Comparison of ENCODE assay signal across 22 cellular contexts in the genomic region with DNA sequence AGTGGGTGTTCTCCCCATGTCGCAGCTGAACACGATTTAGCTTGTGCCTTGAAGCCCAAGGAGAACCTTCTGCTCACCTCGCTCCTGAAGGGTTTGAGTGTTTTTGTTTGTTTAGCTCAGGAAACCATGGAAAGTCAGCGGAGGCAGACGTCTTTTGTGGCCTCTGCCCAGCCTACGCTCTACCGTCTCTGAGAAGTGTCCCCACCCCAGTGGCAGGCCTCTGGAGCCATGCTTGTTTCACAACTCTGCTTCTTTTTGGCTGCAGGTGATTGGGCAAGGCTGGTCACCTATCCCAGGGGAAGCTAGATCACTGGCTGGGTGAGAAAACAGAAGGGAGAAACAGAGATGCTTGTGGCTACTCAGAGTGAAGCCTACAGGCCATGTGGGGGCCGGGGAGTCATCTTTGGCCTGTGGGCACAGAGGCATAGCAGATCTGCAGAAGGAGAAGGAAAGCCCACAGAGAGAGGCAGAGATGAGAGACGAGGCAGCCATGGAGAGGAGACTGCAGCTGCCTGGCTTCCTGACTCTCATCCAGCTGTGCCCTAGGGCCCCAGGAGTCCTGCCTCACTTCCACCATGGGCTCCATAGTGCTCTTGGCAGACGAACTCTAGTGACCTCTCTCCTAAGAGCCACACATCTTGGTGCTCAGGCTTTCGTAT. TPM values are rescaled to one million over a fixed set of nuclear protein-coding genes. Genes with fewer than 3 reads are reported as not detected.
DNase-seq lines count a peak whose midpoint lies in the region; TF ChIP-seq lines count a peak whose summit lies in the region.
"Had no signal": no experiment of that assay in that cellular context is flagged by ENCODE, and none has a peak within 500 bp of the region (broad histone marks: within the 10 kb centered on the region; RNA-seq: fewer than 3 reads in every experiment).

No MANE protein-coding gene starts in this region.

- no peak overlapping the region for H3K4me3 ChIP-seq in BE2C (ENCODE audit: low read depth, low read length)
- no peak overlapping the region for H3K4me3 ChIP-seq in BLaER1
- no peak overlapping the region for H3K4me3 ChIP-seq in WERI-Rb-1 (ENCODE audit: low read depth, low read length)
- no peak overlapping the region for H3K4me3 ChIP-seq in osteoblast (ENCODE audit: insufficient read depth, low read length)
- H3K4me3 ChIP-seq: breast epithelium, dorsolateral prefrontal cortex had no signal

- H3K4me2 ChIP-seq in BLaER1 (peak overlapping the region; percentile 76), osteoblast (ENCODE audit: insufficient read depth, low read length) (no peak overlapping the region)

- H3K36me3 ChIP-seq in BE2C (no peaks in the 10 kb centered on the region), BLaER1 (no peaks in the 10 kb centered on the region), WERI-Rb-1 (no peaks in the 10 kb centered on the region), osteoblast (ENCODE audit: insufficient read depth, low read length) (no peaks in the 10 kb centered on the region)
- H3K36me3 ChIP-seq: breast epithelium had no signal

- 0 out of 2 replicates have a peak overlapping the region, but pooled peaks have one; percentile 25 for H3K9ac ChIP-seq in BLaER1

- H3K79me2 ChIP-seq in osteoblast (ENCODE audit: insufficient read depth, low read length), result no peaks in the 10 kb centered on the region

- H3K9me3 ChIP-seq in BE2C (no peaks in the 10 kb centered on the region), BLaER1 (no peaks in the 10 kb centered on the region), WERI-Rb-1 (ENCODE audit: severe bottlenecking) (no peaks in the 10 kb centered on the region), osteoblast (ENCODE audit: low read depth, low read length) (no peaks in the 10 kb centered on the region)
- H3K9me3 ChIP-seq: breast epithelium had no signal

- H4K20me1 ChIP-seq in BLaER1, result no peaks in the 10 kb centered on the region
- H4K20me1 ChIP-seq in osteoblast (ENCODE audit: insufficient read depth, low read length), result no peaks in the 10 kb centered on the region

- peak; percentile 3 for DNase-seq in BE2C
- DNase-seq in WERI-Rb-1, result peak; percentile 3
- peak; percentile 8 for DNase-seq in osteoblast (ENCODE audit: insufficient read length, low spot score, missing footprints)
- DNase-seq in GM03348 (ENCODE audit: low spot score), result no peak
- DNase-seq in cerebellar nuclear complex (lab: John Stamatoyannopoulos, UW), result no peak
- DNase-seq in hippocampal formation (lab: John Stamatoyannopoulos, UW), result no peak
- DNase-seq: activated CD8-positive, alpha-beta T cell treated with anti-CD3 and anti-CD28 coated beads, Interleukin-2, amount 10 ng/mL, durations not matched to agents 7 days and 5 days; COR-L47; KG1; midbrain; NCI-H1048; NCI-H2029 treated with DMSO at 0.1 percent for 48 hours; NCI-H446 treated with DMSO at 0.1 percent for 48 hours; SIG-M5; stimulated activated CD4-positive, alpha-beta T cell treated with anti-CD3 and anti-CD28 coated beads, Interleukin-15, amount 100 ng/mL, for 24 hours had no signal

- TF ChIP-seq CTCF in BE2C (IDR thresholded peaks at IDR 0.05; ENCODE audit: low read depth, low read length) (no peak), WERI-Rb-1 (IDR thresholded peaks at IDR 0.05; ENCODE audit: low read depth, low read length) (no peak), osteoblast (IDR thresholded peaks at IDR 0.05; ENCODE audit: extremely low read depth, low read depth, low read length) (no peak)

- H3K4me1 ChIP-seq in BE2C (peaks cover 8% of the 10 kb centered on the region), BLaER1 (peaks cover 45% of the 10 kb centered on the region), osteoblast (ENCODE audit: insufficient read depth, low read length) (no peaks in the 10 kb centered on the region)
- H3K4me1 ChIP-seq: breast epithelium had no signal

- peak overlapping the region; percentile 73 for H3K27ac ChIP-seq in BLaER1
- no peak overlapping the region for H3K27ac ChIP-seq in WERI-Rb-1
- H3K27ac ChIP-seq in osteoblast (ENCODE audit: low read depth, low read length), result no peak overlapping the region
- H3K27ac ChIP-seq: breast epithelium, dorsolateral prefrontal cortex had no signal

- H2AFZ ChIP-seq in osteoblast (ENCODE audit: low read length), result no peak overlapping the region

- H3K27me3 ChIP-seq in BE2C, result no peaks in the 10 kb centered on the region
- no peaks in the 10 kb centered on the region for H3K27me3 ChIP-seq in BLaER1
- no peaks in the 10 kb centered on the region for H3K27me3 ChIP-seq in WERI-Rb-1 (ENCODE audit: insufficient read depth, low read depth, severe bottlenecking)
- peaks cover 82% of the 10 kb centered on the region for H3K27me3 ChIP-seq in osteoblast (ENCODE audit: insufficient read depth, low read length)

RNA-seq across cellular contexts. Expression of a gene that starts 50.1 kb away (rescaled TPM):
- not detected for polyA plus RNA-seq in BE2C (2012; ENCODE audit: insufficient read depth, insufficient read length, low read depth)
- not detected in 2 replicates for total RNA-seq in osteoblast
- total RNA-seq: activated CD8-positive, alpha-beta T cell treated with anti-CD3 and anti-CD28 coated beads, Interleukin-2, amount 10 ng/mL, durations not matched to agents 7 days and 5 days; activated T-helper 17 cell treated with anti-CD3 and anti-CD28 coated beads, Interleukin-2, amount 50 U/mL, for 72 hours; breast epithelium; left lobe of liver; renal cortical epithelial cell had no signal
- polyA plus RNA-seq: thymus had no signal

Comparison
In these comparisons a context has a peak if more than half of its experiments do, and no peak if none do; other contexts are left out.
1. DNase-seq: peak in BE2C (single experiment), WERI-Rb-1 (single experiment) and osteoblast (single experiment); none in GM03348 (single experiment), cerebellar nuclear complex (0 of 2) and hippocampal formation (0 of 2).